ENCODE assay signal across 1 cellular context in genomic region chr4:39353478-39354177, GRCh38.
TF ChIP-seq lines count a peak whose summit lies in the region.

No MANE protein-coding gene starts in this region.

TF ChIP-seq in HEK293, 187 proteins besides CTCF, POLR2A, EP300 and RAD21 (continued from another document):
- TF ChIP-seq ZNF26 (tag by site-specific recombination; IDR thresholded peaks at IDR 0.05) (no peak), ZNF404 (tag by site-specific recombination; IDR thresholded peaks at IDR 0.05) (no peak), ZNF18 (tag by site-specific recombination; IDR thresholded peaks at IDR 0.05) (no peak)
